11 cellular contexts compared by ENCODE assay signal in genomic region chr6:156280131-156280530, GRCh38.
DNase-seq lines count a peak whose midpoint lies in the region; ATAC-seq and TF ChIP-seq lines count a peak whose summit lies in the region.
"Had no signal": no experiment of that assay in that cellular context is flagged by ENCODE, and none has a peak within 500 bp of the region (broad histone marks: within the 10 kb centered on the region; RNA-seq: fewer than 3 reads in every experiment).

No MANE protein-coding gene starts in this region.

- H3K4me1 ChIP-seq in DOHH2 (ENCODE audit: control insufficient read depth, low read length) (peaks cover 59% of the 10 kb centered on the region), gastrocnemius medialis (peaks cover 0 to 3% of the 10 kb centered on the region in 2 donors)

- no peaks in the 10 kb centered on the region for H3K79me2 ChIP-seq in DOHH2 (ENCODE audit: control insufficient read depth, low read length)

- H3F3A ChIP-seq in DOHH2 (ENCODE audit: control insufficient read depth, insufficient read depth) = peaks cover 21% of the 10 kb centered on the region

- H3K36me3 Mint-ChIP-seq in chondrocyte (ENCODE audit: low read depth) = no peaks in the 10 kb centered on the region

- peak overlapping the region; percentile 97 for H3K4me2 ChIP-seq in DOHH2 (ENCODE audit: low read length)

- peaks cover 8% of the 10 kb centered on the region for H3K9me3 Mint-ChIP-seq in chondrocyte (ENCODE audit: low read depth)

- H3K27ac Mint-ChIP-seq in chondrocyte (ENCODE audit: unreplicated experiment) = no peak overlapping the region

- intact Hi-C loops in gastrocnemius medialis (cut with DNase I; ENCODE audit: low total_unique reads) = no loop called here

- no peak for TF ChIP-seq POLR2A in gastrocnemius medialis (IDR thresholded peaks at IDR 0.05)

- H3K9me3 ChIP-seq in DOHH2 (ENCODE audit: control insufficient read depth, insufficient read depth, low read length) (peaks cover 17% of the 10 kb centered on the region), gastrocnemius medialis (no peaks in the 10 kb centered on the region)

- H3K27ac ChIP-seq in DOHH2 (ENCODE audit: low read depth, low read length) = peak overlapping the region; percentile 95
- H3K27ac ChIP-seq in gastrocnemius medialis = no peak overlapping the region
- H3K27ac ChIP-seq: C4-2B had no signal

- H3K4me1 Mint-ChIP-seq in chondrocyte (ENCODE audit: low read depth) = no peaks in the 10 kb centered on the region

- ATAC-seq in GM21526 (IDR thresholded peaks at IDR 0.05; ENCODE audit: low FRiP score, unreplicated experiment) = peak; percentile 55
- no peak for ATAC-seq in gastrocnemius medialis

- peaks cover 16% of the 10 kb centered on the region for H3K36me3 ChIP-seq in DOHH2 (ENCODE audit: control insufficient read depth, low read length)
- no peaks in the 10 kb centered on the region for H3K36me3 ChIP-seq in gastrocnemius medialis

- peaks cover 3% of the 10 kb centered on the region; the same call in 1 of the 2 replicates for H3K27me3 ChIP-seq in DOHH2 (ENCODE audit: control insufficient read depth, low read length)
- H3K27me3 ChIP-seq in gastrocnemius medialis = no peaks in the 10 kb centered on the region

- no peaks in the 10 kb centered on the region for H4K20me1 ChIP-seq in DOHH2 (ENCODE audit: control insufficient read depth, insufficient read depth, low read depth, low read length)

- no peak overlapping the region for H3K4me3 Mint-ChIP-seq in chondrocyte (ENCODE audit: unreplicated experiment)

- no peaks in the 10 kb centered on the region for H3K9me2 ChIP-seq in DOHH2 (replicated peaks; ENCODE audit: control insufficient read depth, low read length)

- TF ChIP-seq CTCF in DOHH2 (IDR thresholded peaks at IDR 0.05; ENCODE audit: low read depth, low read length, poor library complexity, severe bottlenecking) (no peak), chondrocyte (IDR thresholded peaks at IDR 0.05) (no peak), gastrocnemius medialis (IDR thresholded peaks at IDR 0.05 in 4 of 5, conservative IDR thresholded peaks at IDR 0.05 in 1 of 5) (no peak)

- H3K4me3 ChIP-seq in DOHH2 (ENCODE audit: low read length) (peak overlapping the region; percentile 64), gastrocnemius medialis (no peak overlapping the region)

- DNase-seq in NCI-H1092 (lab: John Stamatoyannopoulos, UW) (peak; percentile 63), SHP77 (lab: John Stamatoyannopoulos, UW) (peak; percentile 72 to 75), chondrocyte (ENCODE audit: low spot score) (no peak), anterior cingulate cortex (lab: John Stamatoyannopoulos, UW) (no peak), gastrocnemius medialis (no peak), NCI-H1930 (lab: John Stamatoyannopoulos, UW) (no peak)
- DNase-seq: erythroblast, posterior cingulate gyrus had no signal

- in situ Hi-C loops in gastrocnemius medialis (cut with MboI; ENCODE audit: low sequenced_read_pairs in 4 of 4) = no loop called here

- H3K27me3 Mint-ChIP-seq in chondrocyte (ENCODE audit: low read depth) = no peaks in the 10 kb centered on the region

Comparison
In these comparisons a context has a peak if more than half of its experiments do, and no peak if none do; other contexts are left out.
1. DNase-seq: peak in NCI-H1092 (single experiment) and SHP77 (2 of 2); none in chondrocyte (single experiment), anterior cingulate cortex (0 of 58), gastrocnemius medialis (0 of 2) and NCI-H1930 (0 of 2).